Comparison of ENCODE assay signal across 1 cellular context in the genomic region with DNA sequence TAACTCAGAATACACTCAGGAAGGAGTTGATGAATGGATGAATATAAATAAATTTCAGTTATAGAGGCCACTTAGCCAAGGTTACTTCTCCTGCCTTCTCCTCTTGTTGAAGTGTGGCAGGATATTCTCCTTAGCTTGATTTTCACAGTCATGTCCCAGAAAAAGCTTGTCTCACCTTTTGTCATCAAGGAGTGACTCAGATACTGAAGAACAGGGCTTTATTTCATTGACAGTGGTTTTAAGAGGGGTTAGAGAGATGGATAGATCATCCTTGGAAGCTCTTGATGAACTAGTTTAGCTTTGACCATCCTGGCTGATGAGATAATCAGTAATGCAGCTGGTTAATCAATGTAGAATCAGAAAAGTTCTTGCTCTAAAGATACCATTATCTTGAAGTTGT.
TF ChIP-seq lines count a peak whose summit lies in the region.

No MANE protein-coding gene starts in this region.

TF ChIP-seq in IMR-90, 13 proteins besides CTCF, POLR2A, EP300 and RAD21:
- TF ChIP-seq ELK1 (IDR thresholded peaks at IDR 0.05; ENCODE audit: borderline replicate concordance, low read depth, low read length) (no peak), RCOR1 (IDR thresholded peaks at IDR 0.05; ENCODE audit: insufficient replicate concordance, low read length) (no peak), SMC3 (IDR thresholded peaks at IDR 0.05; ENCODE audit: low read depth, low read length) (no peak), MAFK (IDR thresholded peaks at IDR 0.05; ENCODE audit: low read depth, low read length) (no peak), FOS (IDR thresholded peaks at IDR 0.05; ENCODE audit: low read depth, low read length) (no peak), MXI1 (IDR thresholded peaks at IDR 0.05; ENCODE audit: borderline replicate concordance, low read depth, low read length) (no peak)
